Comparison of ENCODE assay signal across 12 cellular contexts in the genomic region with DNA sequence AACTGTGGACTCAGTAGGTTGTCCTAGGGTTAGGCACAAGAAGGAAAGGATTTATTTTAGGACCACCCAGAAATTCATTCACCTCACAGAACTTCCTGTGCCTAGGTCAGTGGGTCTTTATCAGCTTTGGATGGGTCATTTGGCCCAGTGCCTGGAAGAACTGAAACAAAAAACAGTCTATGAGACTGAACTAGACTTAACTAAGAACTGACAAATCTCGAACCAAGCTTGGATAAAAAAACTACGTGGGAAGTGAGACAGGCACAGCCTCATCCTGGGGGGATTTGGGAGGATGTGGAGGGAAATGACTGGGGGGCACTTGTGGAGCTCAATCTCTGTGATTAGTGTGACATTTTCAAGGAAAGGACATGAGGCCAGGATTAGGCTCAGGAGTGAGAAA. TPM values are rescaled to one million over a fixed set of nuclear protein-coding genes. Genes with fewer than 3 reads are reported as not detected.
DNase-seq lines count a peak whose midpoint lies in the region; ATAC-seq, FAIRE-seq and TF ChIP-seq lines count a peak whose summit lies in the region.
"Had no signal": no experiment of that assay in that cellular context is flagged by ENCODE, and none has a peak within 500 bp of the region (broad histone marks: within the 10 kb centered on the region; RNA-seq: fewer than 3 reads in every experiment).

No MANE protein-coding gene starts in this region.

- no peaks in the 10 kb centered on the region for H3K27me3 ChIP-seq in thoracic aorta (replicated peaks; ENCODE audit: insufficient read depth)
- H3K27me3 ChIP-seq: body of pancreas had no signal

- CTCF ChIA-PET in activated CD8-positive, alpha-beta memory T cell treated with anti-CD3 and anti-CD28 coated beads, Interleukin-2, amount 10 ng/mL, durations not matched to agents 7 days and 5 days (lab: Charles Lee): interaction anchor here (1.0 to 5.9 kb wide), 4 partner anchors 9 to 228 kb away, joined by 3 to 45 read pairs (median 20); a partner anchor contains a TSS

- no peaks in the 10 kb centered on the region for H3K9me3 ChIP-seq in thoracic aorta
- H3K9me3 ChIP-seq: body of pancreas had no signal

- no peak overlapping the region for H3K4me3 ChIP-seq in thoracic aorta
- H3K4me3 ChIP-seq: body of pancreas had no signal

- no peak for DNase-seq in activated CD8-positive, alpha-beta memory T cell treated with anti-CD3 and anti-CD28 coated beads, Interleukin-2, amount 10 ng/mL, durations not matched to agents 7 days and 5 days
- DNase-seq in activated CD8-positive, alpha-beta memory T cell treated with anti-CD3 and anti-CD28 coated beads, Interleukin-2, amount 50 U/mL, for 4 hours: no peak
- DNase-seq in mesothelial cell of epicardium (ENCODE audit: low spot score in 2 of 2, unreplicated experiment in 2 of 2): no peak
- DNase-seq in thoracic aorta (ENCODE audit: low spot score): no peak
- no peak for DNase-seq in GM12892 (ENCODE audit: insufficient read length)
- DNase-seq in NCI-H146 treated with DMSO at 0.1 percent for 48 hours (lab: John Stamatoyannopoulos, UW; ENCODE audit: unreplicated experiment): no peak
- no peak for DNase-seq in OCI-M2 (lab: John Stamatoyannopoulos, UW; ENCODE audit: unreplicated experiment)
- DNase-seq: body of pancreas, DMS79 treated with DMSO at 0.1 percent for 48 hours, H9, NCI-H1694 treated with DMSO at 0.1 percent for 48 hours had no signal

- TF ChIP-seq CTCF in mesothelial cell of epicardium (IDR thresholded peaks at IDR 0.05; ENCODE audit: unreplicated experiment): no peak
- TF ChIP-seq CTCF in thoracic aorta (IDR thresholded peaks at IDR 0.05): no peak

- peaks cover 13% of the 10 kb centered on the region for H3K36me3 Mint-ChIP-seq in activated CD8-positive, alpha-beta memory T cell treated with anti-CD3 and anti-CD28 coated beads, Interleukin-2, amount 10 ng/mL, durations not matched to agents 7 days and 5 days
- H3K36me3 Mint-ChIP-seq in activated T-helper 17 cell treated with anti-CD3 and anti-CD28 coated beads, Interleukin-2, amount 50 U/mL, for 72 hours (ENCODE audit: low read depth): peaks cover 26% of the 10 kb centered on the region
- H3K36me3 Mint-ChIP-seq in mesothelial cell of epicardium: peaks cover 7% of the 10 kb centered on the region

- peak overlapping the region; percentile 88 to 99 for H3K27ac ChIP-seq in thoracic aorta

- no peak for TF ChIP-seq POLR2A in GM12892 (IDR thresholded peaks at IDR 0.05; ENCODE audit: low read depth, low read length)

- peaks cover 33 to 73% of the 10 kb centered on the region in 2 donors for H3K4me1 ChIP-seq in thoracic aorta (ENCODE audit: control insufficient read depth in 1 of 2, low read depth in 2 of 2)

- H3K9me3 Mint-ChIP-seq in activated CD8-positive, alpha-beta memory T cell treated with anti-CD3 and anti-CD28 coated beads, Interleukin-2, amount 10 ng/mL, durations not matched to agents 7 days and 5 days (ENCODE audit: low read depth): no peaks in the 10 kb centered on the region
- no peaks in the 10 kb centered on the region for H3K9me3 Mint-ChIP-seq in activated T-helper 17 cell treated with anti-CD3 and anti-CD28 coated beads, Interleukin-2, amount 50 U/mL, for 72 hours
- no peaks in the 10 kb centered on the region for H3K9me3 Mint-ChIP-seq in mesothelial cell of epicardium
- H3K9me3 Mint-ChIP-seq: H9 had no signal

- peaks cover 65% of the 10 kb centered on the region for H3K4me1 Mint-ChIP-seq in activated CD8-positive, alpha-beta memory T cell treated with anti-CD3 and anti-CD28 coated beads, Interleukin-2, amount 10 ng/mL, durations not matched to agents 7 days and 5 days
- peaks cover 33% of the 10 kb centered on the region for H3K4me1 Mint-ChIP-seq in activated T-helper 17 cell treated with anti-CD3 and anti-CD28 coated beads, Interleukin-2, amount 50 U/mL, for 72 hours
- peaks cover 69% of the 10 kb centered on the region for H3K4me1 Mint-ChIP-seq in mesothelial cell of epicardium

- H3K27ac Mint-ChIP-seq in activated CD8-positive, alpha-beta memory T cell treated with anti-CD3 and anti-CD28 coated beads, Interleukin-2, amount 10 ng/mL, durations not matched to agents 7 days and 5 days: peak overlapping the region; percentile 16
- peak overlapping the region; percentile 70 for H3K27ac Mint-ChIP-seq in activated T-helper 17 cell treated with anti-CD3 and anti-CD28 coated beads, Interleukin-2, amount 50 U/mL, for 72 hours
- peak overlapping the region; percentile 98 for H3K27ac Mint-ChIP-seq in mesothelial cell of epicardium

- no peak for ATAC-seq in activated CD8-positive, alpha-beta memory T cell treated with anti-CD3 and anti-CD28 coated beads, Interleukin-2, amount 10 ng/mL, durations not matched to agents 7 days and 5 days
- ATAC-seq in activated T-helper 17 cell treated with anti-CD3 and anti-CD28 coated beads, Interleukin-2, amount 50 U/mL, for 72 hours (replicated peaks): no peak
- no peak for ATAC-seq in thoracic aorta (ENCODE audit: insufficient number of reproducible peaks, low FRiP score, low read depth)
- ATAC-seq: body of pancreas had no signal

- no peaks in the 10 kb centered on the region for H3K36me3 ChIP-seq in thoracic aorta

- no peak for FAIRE-seq in GM12892 (lab: Jason Lieb, UNC)

- no peak overlapping the region for H3K4me3 Mint-ChIP-seq in activated CD8-positive, alpha-beta memory T cell treated with anti-CD3 and anti-CD28 coated beads, Interleukin-2, amount 10 ng/mL, durations not matched to agents 7 days and 5 days
- peak overlapping the region; percentile 97 for H3K4me3 Mint-ChIP-seq in activated T-helper 17 cell treated with anti-CD3 and anti-CD28 coated beads, Interleukin-2, amount 50 U/mL, for 72 hours
- H3K4me3 Mint-ChIP-seq in mesothelial cell of epicardium: no peak overlapping the region

- no peaks in the 10 kb centered on the region for H3K27me3 Mint-ChIP-seq in activated CD8-positive, alpha-beta memory T cell treated with anti-CD3 and anti-CD28 coated beads, Interleukin-2, amount 10 ng/mL, durations not matched to agents 7 days and 5 days
- no peaks in the 10 kb centered on the region for H3K27me3 Mint-ChIP-seq in activated T-helper 17 cell treated with anti-CD3 and anti-CD28 coated beads, Interleukin-2, amount 50 U/mL, for 72 hours
- no peaks in the 10 kb centered on the region for H3K27me3 Mint-ChIP-seq in mesothelial cell of epicardium (ENCODE audit: low read depth)

RNA-seq across cellular contexts. Expression of a gene that starts 2.3 kb away (rescaled TPM):
- total RNA-seq in activated CD8-positive, alpha-beta memory T cell treated with anti-CD3 and anti-CD28 coated beads, Interleukin-2, amount 10 ng/mL, durations not matched to agents 7 days and 5 days: 100 to 1,000 TPM; 248 to 318 TPM
- total RNA-seq in activated T-helper 17 cell treated with anti-CD3 and anti-CD28 coated beads, Interleukin-2, amount 50 U/mL, for 72 hours: 100 to 1,000 TPM; 286 to 313 TPM
- total RNA-seq in mesothelial cell of epicardium: 254 to 263 TPM (median 257 TPM) in 3 replicates
- total RNA-seq in thoracic aorta: 100 to 1,000 TPM; 147 to 272 TPM
- polyA plus RNA-seq in GM12892 (2012; ENCODE audit: missing spikeins): 443 TPM

RNA-seq across cellular contexts. Expression of a gene that starts 4.6 kb away (rescaled TPM):
- under 1 TPM; 0.75 to 0.79 TPM for total RNA-seq in activated CD8-positive, alpha-beta memory T cell treated with anti-CD3 and anti-CD28 coated beads, Interleukin-2, amount 10 ng/mL, durations not matched to agents 7 days and 5 days
- total RNA-seq in activated T-helper 17 cell treated with anti-CD3 and anti-CD28 coated beads, Interleukin-2, amount 50 U/mL, for 72 hours: under 1 TPM; 0.42 to 0.93 TPM
- total RNA-seq in mesothelial cell of epicardium (170 to 179 TPM (median 172 TPM) in 3 replicates), thoracic aorta (100 to 1,000 TPM; 231 to 309 TPM)
- polyA plus RNA-seq in GM12892 (2012; ENCODE audit: missing spikeins): 0.17 TPM

RNA-seq across cellular contexts. Expression of a gene that starts 12.8 kb away (rescaled TPM):
- 1 to 10 TPM; 8.0 to 8.8 TPM for total RNA-seq in activated CD8-positive, alpha-beta memory T cell treated with anti-CD3 and anti-CD28 coated beads, Interleukin-2, amount 10 ng/mL, durations not matched to agents 7 days and 5 days
- 10 to 100 TPM in 1 of 2 donors, 1 to 10 TPM in 1; 5.9 to 10.5 TPM for total RNA-seq in activated T-helper 17 cell treated with anti-CD3 and anti-CD28 coated beads, Interleukin-2, amount 50 U/mL, for 72 hours
- total RNA-seq in mesothelial cell of epicardium: 3.3 to 4.1 TPM (median 3.6 TPM) in 3 replicates
- total RNA-seq in thoracic aorta: 1 to 10 TPM; 1.5 to 2.6 TPM
- polyA plus RNA-seq in GM12892 (2012; ENCODE audit: missing spikeins): 2.6 TPM

RNA-seq across cellular contexts. Expression of a gene that starts 22.3 kb away (rescaled TPM):
- 10 to 100 TPM; 13.8 to 15.1 TPM for total RNA-seq in activated CD8-positive, alpha-beta memory T cell treated with anti-CD3 and anti-CD28 coated beads, Interleukin-2, amount 10 ng/mL, durations not matched to agents 7 days and 5 days
- total RNA-seq in activated T-helper 17 cell treated with anti-CD3 and anti-CD28 coated beads, Interleukin-2, amount 50 U/mL, for 72 hours: 10 to 100 TPM; 13.1 to 14.3 TPM
- total RNA-seq in mesothelial cell of epicardium (40.5 to 45.0 TPM (median 43.2 TPM) in 3 replicates), thoracic aorta (10 to 100 TPM in 1 of 2 donors, 1 to 10 TPM in 1; 7.8 to 10.8 TPM)
- polyA plus RNA-seq in GM12892 (2012; ENCODE audit: missing spikeins): 18.1 TPM

RNA-seq across cellular contexts. Expression of a gene that starts 41.0 kb away (rescaled TPM):
- total RNA-seq in activated CD8-positive, alpha-beta memory T cell treated with anti-CD3 and anti-CD28 coated beads, Interleukin-2, amount 10 ng/mL, durations not matched to agents 7 days and 5 days: 10 to 100 TPM; 68.7 to 86.6 TPM
- total RNA-seq in activated T-helper 17 cell treated with anti-CD3 and anti-CD28 coated beads, Interleukin-2, amount 50 U/mL, for 72 hours: 10 to 100 TPM; 73.3 to 81.5 TPM
- total RNA-seq in mesothelial cell of epicardium (86.8 to 88.8 TPM (median 88.6 TPM) in 3 replicates), thoracic aorta (10 to 100 TPM; 68.2 to 84.4 TPM)
- 31.3 TPM for polyA plus RNA-seq in GM12892 (2012; ENCODE audit: missing spikeins)

Comparison
In these comparisons a context has a peak if more than half of its experiments do, and no peak if none do; other contexts are left out.
1. H3K27ac Mint-ChIP-seq: peak in every context shown above with its lines; median percentile 98 in mesothelial cell of epicardium; 70 in activated T-helper 17 cell treated with anti-CD3 and anti-CD28 coated beads, Interleukin-2, amount 50 U/mL, for 72 hours; 16 in activated CD8-positive, alpha-beta memory T cell treated with anti-CD3 and anti-CD28 coated beads, Interleukin-2, amount 10 ng/mL, durations not matched to agents 7 days and 5 days.
2. RNA of a gene that starts 4.6 kb away (total RNA-seq): 231 to 309 TPM in thoracic aorta and 170 to 179 TPM in mesothelial cell of epicardium; 0.42 to 0.93 TPM in activated T-helper 17 cell treated with anti-CD3 and anti-CD28 coated beads, Interleukin-2, amount 50 U/mL, for 72 hours and 0.75 to 0.79 TPM in activated CD8-positive, alpha-beta memory T cell treated with anti-CD3 and anti-CD28 coated beads, Interleukin-2, amount 10 ng/mL, durations not matched to agents 7 days and 5 days; every median in the first group is over 10 times any median in the second.